7 cellular contexts compared by ENCODE assay signal in the genomic region with DNA sequence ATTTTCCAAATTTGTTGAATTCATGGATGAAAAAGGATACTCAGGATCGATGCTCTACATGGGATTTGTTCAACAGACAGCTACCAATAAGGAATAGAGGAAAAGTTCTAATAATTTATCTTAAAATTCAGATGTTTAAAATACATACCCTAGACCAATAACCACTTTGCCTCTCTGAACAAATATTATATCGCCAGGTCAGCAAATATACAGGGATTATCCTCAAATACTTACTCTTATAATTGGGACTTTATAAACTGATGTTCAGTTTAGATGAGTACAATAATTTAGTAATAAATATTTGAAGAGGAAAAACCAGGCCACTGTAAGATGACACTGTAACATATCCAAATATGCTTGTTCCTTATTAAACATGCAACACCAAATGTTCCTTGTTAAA.
"Had no signal": no experiment of that assay in that cellular context is flagged by ENCODE, and none has a peak within 500 bp of the region (broad histone marks: within the 10 kb centered on the region; RNA-seq: fewer than 3 reads in every experiment).

No MANE protein-coding gene starts in this region.

- H3K9me3 ChIP-seq: HAP-1 had no signal

- H3K4me1 ChIP-seq: HAP-1 had no signal

- H3K36me3 ChIP-seq: HAP-1 had no signal

- ATAC-seq: GM23338, HCT116 had no signal

- H3K4me3 ChIP-seq: GM23338, HAP-1 had no signal

- H2AFZ ChIP-seq: GM23338 had no signal

- H3K27ac ChIP-seq: HL-60 had no signal

- DNase-seq: H7, HFFc6, KG1 had no signal

- H3K4me2 ChIP-seq: GM23338 had no signal
